ENCODE assay signal across 17 cellular contexts in genomic region chr20:4157516-4157915, GRCh38. TPM values are rescaled to one million over a fixed set of nuclear protein-coding genes. Genes with fewer than 3 reads are reported as not detected.
DNase-seq lines count a peak whose midpoint lies in the region; ATAC-seq, FAIRE-seq and TF ChIP-seq lines count a peak whose summit lies in the region.
"Had no signal": no experiment of that assay in that cellular context is flagged by ENCODE, and none has a peak within 500 bp of the region (broad histone marks: within the 10 kb centered on the region; RNA-seq: fewer than 3 reads in every experiment).

No MANE protein-coding gene starts in this region.

- H3K9ac ChIP-seq in BLaER1 treated with 17β-estradiol and CSF1 and Interleukin-3, amounts not matched to agents 10 nM and 100 nM = peak overlapping the region in 2 of 11 experiments; percentile 13 to 56; a peak in 1 of 22 replicates
- no peak overlapping the region for H3K9ac ChIP-seq in kidney (ENCODE audit: low read length in 2 of 2)
- H3K9ac ChIP-seq: KMS-11 had no signal

- H3K4me1 ChIP-seq in BLaER1 treated with 17β-estradiol and CSF1 and Interleukin-3, amounts not matched to agents 10 nM and 100 nM = peaks cover 64 to 100% (median 95%) of the 10 kb centered on the region in 10 experiments
- H3K4me1 ChIP-seq in RWPE2 (ENCODE audit: insufficient read depth, poor library complexity, severe bottlenecking) (peaks cover 23% of the 10 kb centered on the region), kidney (ENCODE audit: control insufficient read depth in 1 of 2, insufficient read depth in 1 of 2, low read depth in 1 of 2, low read length in 2 of 2) (peaks cover 0 to 11% of the 10 kb centered on the region in 2 donors), HAP-1 (no peaks in the 10 kb centered on the region)

- TF ChIP-seq CTCF in RWPE2 (IDR thresholded peaks at IDR 0.05; ENCODE audit: poor library complexity, severe bottlenecking) (no peak), kidney (IDR thresholded peaks at IDR 0.05; ENCODE audit: borderline replicate concordance, extremely low read depth, insufficient read depth) (no peak)

- H3K4me2 ChIP-seq in BLaER1 treated with 17β-estradiol and CSF1 and Interleukin-3, amounts not matched to agents 10 nM and 100 nM = peak overlapping the region in 9 of 11 experiments; percentile 3 to 97 (median 47); a peak in 11 of 22 replicates
- H3K4me2 ChIP-seq: KMS-11 had no signal

- H3K36me3 ChIP-seq in BLaER1 treated with 17β-estradiol and CSF1 and Interleukin-3, amounts not matched to agents 10 nM and 100 nM = peaks cover 0 to 33% (median 6%) of the 10 kb centered on the region in 11 experiments; a peak in 10 of 22 replicates
- peaks cover 7% of the 10 kb centered on the region; the same call in 1 of the 2 replicates for H3K36me3 ChIP-seq in RWPE2 (ENCODE audit: low read depth)
- H3K36me3 ChIP-seq in kidney (ENCODE audit: control insufficient read depth in 1 of 2, insufficient read depth in 2 of 2, low read length in 2 of 2) = no peaks in the 10 kb centered on the region
- no peaks in the 10 kb centered on the region for H3K36me3 ChIP-seq in HAP-1 (replicated peaks)

- no peak for FAIRE-seq in kidney (lab: Jason Lieb, UNC)
- FAIRE-seq: D721Med, G401.6 had no signal

- DNase-seq in RWPE2 (ENCODE audit: low spot score) (no peak), kidney (peak; percentile 43), posterior vena cava (ENCODE audit: low spot score) (peak; percentile 34), HAP-1 (ENCODE audit: low spot score in 2 of 2) (no peak), DMS 273 treated with DMSO at 0.1 percent for 48 hours (lab: John Stamatoyannopoulos, UW) (no peak)
- DNase-seq: CD8-positive, alpha-beta memory T cell; DND-41; NCI-H1048; NCI-H146; NCI-H2227 treated with DMSO at 0.1 percent for 48 hours; NCI-H524 had no signal

- peaks cover 34 to 99% (median 57%) of the 10 kb centered on the region in 11 experiments; a peak in 19 of 22 replicates for H4K20me1 ChIP-seq in BLaER1 treated with 17β-estradiol and CSF1 and Interleukin-3, amounts not matched to agents 10 nM and 100 nM

- ATAC-seq in RWPE2 (ENCODE audit: low read depth) (no peak), HG02885 (IDR thresholded peaks at IDR 0.05; ENCODE audit: poor library complexity, unreplicated experiment) (no peak)

- in situ Hi-C loops in HAP-1 (cut with MboI; ENCODE audit: low sequenced_read_pairs) = no loop called here

- peak overlapping the region in 6 of 11 experiments; percentile 15 to 41 (median 26); a peak in 8 of 22 replicates for H3K27ac ChIP-seq in BLaER1 treated with 17β-estradiol and CSF1 and Interleukin-3, amounts not matched to agents 10 nM and 100 nM
- peak overlapping the region; percentile 1 for H3K27ac ChIP-seq in RWPE2 (ENCODE audit: poor library complexity, severe bottlenecking)
- H3K27ac ChIP-seq in kidney (ENCODE audit: low read depth in 2 of 2, low read length in 2 of 2) = no peak overlapping the region
- H3K27ac ChIP-seq: KMS-11 had no signal

- no peaks in the 10 kb centered on the region for H3K9me3 ChIP-seq in BLaER1 treated with 17β-estradiol and CSF1 and Interleukin-3, amounts not matched to agents 10 nM and 100 nM (replicated peaks in 1 of 11)
- H3K9me3 ChIP-seq in RWPE2 (ENCODE audit: severe bottlenecking) = no peaks in the 10 kb centered on the region
- H3K9me3 ChIP-seq in kidney (ENCODE audit: control insufficient read depth in 1 of 2, low read length in 2 of 2) = no peaks in the 10 kb centered on the region
- H3K9me3 ChIP-seq in HAP-1 = no peaks in the 10 kb centered on the region

- intact Hi-C loops in kidney (cut with DNase I) = no loop called here
- intact Hi-C loops in posterior vena cava (cut with DNase I) = no loop called here

- no peaks in the 10 kb centered on the region for H3K27me3 ChIP-seq in BLaER1 treated with 17β-estradiol and CSF1 and Interleukin-3, amounts not matched to agents 10 nM and 100 nM
- H3K27me3 ChIP-seq in RWPE2 (ENCODE audit: insufficient read depth, poor library complexity, severe bottlenecking) = no peaks in the 10 kb centered on the region
- H3K27me3 ChIP-seq in HAP-1 (ENCODE audit: low read depth) = no peaks in the 10 kb centered on the region

- no peak overlapping the region for H3K4me3 ChIP-seq in BLaER1 treated with 17β-estradiol and CSF1 and Interleukin-3, amounts not matched to agents 10 nM and 100 nM
- H3K4me3 ChIP-seq in RWPE2 (ENCODE audit: severe bottlenecking) (no peak overlapping the region), kidney (ENCODE audit: low read length in 2 of 2) (no peak overlapping the region), HAP-1 (no peak overlapping the region)
- H3K4me3 ChIP-seq: SK-N-MC had no signal

RNA-seq across cellular contexts. Expression of gene SMOX, which starts 8.9 kb away (rescaled TPM):
- total RNA-seq in kidney (21.0 TPM), posterior vena cava (1 to 10 TPM; 4.3 to 6.8 TPM)
- 6.3 TPM for polyA plus RNA-seq in kidney (ENCODE audit: insufficient read depth, low read depth, low replicate concordance)
- polyA plus RNA-seq: CD8-positive, alpha-beta memory T cell had no signal

Comparison
In these comparisons a context has a peak if more than half of its experiments do, and no peak if none do; other contexts are left out.
1. H3K27ac ChIP-seq: peak in BLaER1 treated with 17β-estradiol and CSF1 and Interleukin-3, amounts not matched to agents 10 nM and 100 nM (6 of 11) and RWPE2 (single experiment); none in kidney (0 of 2).
2. DNase-seq: peak in kidney (single experiment) and posterior vena cava (single experiment); none in RWPE2 (single experiment), HAP-1 (0 of 2) and DMS 273 treated with DMSO at 0.1 percent for 48 hours (single experiment).